16 cellular contexts compared by ENCODE assay signal in the genomic region with DNA sequence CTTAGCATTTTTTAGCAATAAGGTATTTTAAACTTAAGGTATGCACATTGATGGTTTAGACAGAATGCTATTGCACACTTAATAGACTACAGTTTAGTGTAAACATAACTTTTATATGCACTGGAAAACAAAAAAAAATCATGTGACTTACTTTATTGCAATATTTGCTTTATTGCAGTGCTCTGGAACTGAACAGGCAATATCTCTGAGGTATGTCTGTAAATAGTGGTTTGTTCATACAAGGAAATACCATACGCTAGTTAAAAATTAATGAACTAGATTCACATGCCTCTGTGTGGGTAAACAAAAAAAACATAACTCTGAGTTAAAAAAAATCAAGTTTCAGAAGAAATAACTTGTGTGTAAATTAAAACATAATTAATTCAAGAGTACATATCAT.
A peak's percentile ranks its signal among the peaks of the same experiment; 100 is the strongest.
DNase-seq lines count a peak whose midpoint lies in the region; ATAC-seq, FAIRE-seq and TF ChIP-seq lines count a peak whose summit lies in the region.
"Had no signal": no experiment of that assay in that cellular context is flagged by ENCODE, and none has a peak within 500 bp of the region (broad histone marks: within the 10 kb centered on the region; RNA-seq: fewer than 3 reads in every experiment).

No MANE protein-coding gene starts in this region.

- TF ChIP-seq POLR2A in A549 (IDR thresholded peaks at IDR 0.05; ENCODE audit: low read length) (no peak), GM12892 (IDR thresholded peaks at IDR 0.05; ENCODE audit: low read depth, low read length) (no peak)

- WGBS in A549 (ENCODE audit: missing lambda C conversion rate): 26% methylated on average over 1 of the region's 1 CpG
- WGBS in small intestine, 3 donors: 15 to 67% (median 46%) methylated on average over 1 of the region's 1 CpG

- POLR2A ChIA-PET in A549 (lab: Yijun Ruan, JAX): no interaction called here

- H3K4me3 ChIP-seq in A549 (no peak overlapping the region), small intestine (ENCODE audit: low read depth in 1 of 2, low read length in 2 of 2) (no peak overlapping the region), H7 (ENCODE audit: insufficient read depth, low read depth, low read length) (no peak overlapping the region)
- H3K4me3 ChIP-seq: BLaER1 had no signal

- FAIRE-seq in A549 (lab: Jason Lieb, UNC) (no peak), small intestine (lab: Jason Lieb, UNC) (peak; percentile 65), GM12892 (lab: Jason Lieb, UNC) (no peak)
- FAIRE-seq: HepG2 had no signal

- no peak overlapping the region for H3K27ac ChIP-seq in A549
- H3K27ac ChIP-seq in VCaP: peak overlapping the region; percentile 82
- no peak overlapping the region for H3K27ac ChIP-seq in small intestine (ENCODE audit: low read depth in 1 of 2, low read length in 1 of 2)
- H3K27ac ChIP-seq: 22Rv1, BLaER1 had no signal

- 0 out of 3 replicates have a peak overlapping the region, but pooled peaks have one; percentile 10 for H3K4me2 ChIP-seq in A549
- H3K4me2 ChIP-seq: BLaER1 had no signal

- no peak for TF ChIP-seq EP300 in A549 (IDR thresholded peaks at IDR 0.05)

- no peaks in the 10 kb centered on the region for H3K36me3 ChIP-seq in small intestine (ENCODE audit: control insufficient read depth in 2 of 2, insufficient read depth in 2 of 2, low read length in 2 of 2)
- no peaks in the 10 kb centered on the region for H3K36me3 ChIP-seq in H7 (replicated peaks; ENCODE audit: control insufficient read depth, insufficient read depth, low read length)
- H3K36me3 ChIP-seq: BLaER1 had no signal

- TF ChIP-seq CTCF in A549 (IDR thresholded peaks at IDR 0.05) (no peak), VCaP (conservative IDR thresholded peaks at IDR 0.05) (no peak)

- no peak for TF ChIP-seq RAD21 in A549 (conservative IDR thresholded peaks at IDR 0.05 in 1 of 2, IDR thresholded peaks at IDR 0.05 in 1 of 2)

- H3K27me3 ChIP-seq in small intestine (ENCODE audit: control insufficient read depth in 2 of 2, insufficient read depth in 2 of 2, low read length in 2 of 2) (no peaks in the 10 kb centered on the region), H7 (ENCODE audit: control insufficient read depth, insufficient read depth, low read length) (no peaks in the 10 kb centered on the region)
- H3K27me3 ChIP-seq: BLaER1 had no signal

- H3K9me3 ChIP-seq in A549 (no peaks in the 10 kb centered on the region), small intestine (ENCODE audit: control insufficient read depth, low read depth) (no peaks in the 10 kb centered on the region)

- DNase-seq in A549 (ENCODE audit: low read depth in 1 of 2, low spot score in 1 of 2) (no peak), kidney tubule cell (ENCODE audit: low spot score) (peak; percentile 4), small intestine (peak; percentile 48), GM19238 (ENCODE audit: insufficient read length, low spot score) (no peak), GM12892 (ENCODE audit: insufficient read length) (no peak), H7 (no peak)
- DNase-seq: CD4-positive, alpha-beta memory T cell; DMS153; DMS79; GDM1; GOT3; H9 had no signal

- CTCF ChIA-PET in A549 (lab: Yijun Ruan, JAX): no interaction called here

- H3K4me1 ChIP-seq in A549 (no peaks in the 10 kb centered on the region), small intestine (ENCODE audit: control insufficient read depth in 2 of 2, insufficient read depth in 1 of 2, low read depth in 1 of 2, low read length in 1 of 2) (no peaks in the 10 kb centered on the region)
- H3K4me1 ChIP-seq: BLaER1 had no signal

- no peak for ATAC-seq in A549
- ATAC-seq: HepG2 had no signal

TF ChIP-seq in A549, 52 proteins besides CTCF, POLR2A, EP300 and RAD21:
- TF ChIP-seq KDM5A (IDR thresholded peaks at IDR 0.05): no peak
- TF ChIP-seq EHMT2 (IDR thresholded peaks at IDR 0.05; ENCODE audit: low read depth): no peak
- TF ChIP-seq NPAS2 (CRISPR knock-in tag; IDR thresholded peaks at IDR 0.05; ENCODE audit: borderline replicate concordance): no peak
- no peak for TF ChIP-seq HOXB5 (CRISPR knock-in tag; IDR thresholded peaks at IDR 0.05)
- TF ChIP-seq SREBF2 (IDR thresholded peaks at IDR 0.05): no peak
- TF ChIP-seq, protein P1, sequence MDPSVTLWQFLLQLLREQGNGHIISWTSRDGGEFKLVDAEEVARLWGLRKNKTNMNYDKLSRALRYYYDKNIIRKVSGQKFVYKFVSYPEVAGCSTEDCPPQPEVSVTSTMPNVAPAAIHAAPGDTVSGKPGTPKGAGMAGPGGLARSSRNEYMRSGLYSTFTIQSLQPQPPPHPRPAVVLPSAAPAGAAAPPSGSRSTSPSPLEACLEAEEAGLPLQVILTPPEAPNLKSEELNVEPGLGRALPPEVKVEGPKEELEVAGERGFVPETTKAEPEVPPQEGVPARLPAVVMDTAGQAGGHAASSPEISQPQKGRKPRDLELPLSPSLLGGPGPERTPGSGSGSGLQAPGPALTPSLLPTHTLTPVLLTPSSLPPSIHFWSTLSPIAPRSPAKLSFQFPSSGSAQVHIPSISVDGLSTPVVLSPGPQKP (IDR thresholded peaks at IDR 0.05; ENCODE audit: low read depth, low read length): no peak
- TF ChIP-seq ZSCAN20 (CRISPR knock-in tag; IDR thresholded peaks at IDR 0.05): no peak
- no peak for TF ChIP-seq GATA3 (IDR thresholded peaks at IDR 0.05; ENCODE audit: borderline replicate concordance)
- TF ChIP-seq, protein P2, sequence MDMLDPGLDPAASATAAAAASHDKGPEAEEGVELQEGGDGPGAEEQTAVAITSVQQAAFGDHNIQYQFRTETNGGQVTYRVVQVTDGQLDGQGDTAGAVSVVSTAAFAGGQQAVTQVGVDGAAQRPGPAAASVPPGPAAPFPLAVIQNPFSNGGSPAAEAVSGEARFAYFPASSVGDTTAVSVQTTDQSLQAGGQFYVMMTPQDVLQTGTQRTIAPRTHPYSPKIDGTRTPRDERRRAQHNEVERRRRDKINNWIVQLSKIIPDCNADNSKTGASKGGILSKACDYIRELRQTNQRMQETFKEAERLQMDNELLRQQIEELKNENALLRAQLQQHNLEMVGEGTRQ (IDR thresholded peaks at IDR 0.05): no peak
- TF ChIP-seq KDM1A (IDR thresholded peaks at IDR 0.05; ENCODE audit: low read depth): no peak
- no peak for TF ChIP-seq RARB (CRISPR knock-in tag; IDR thresholded peaks at IDR 0.05)
- no peak for TF ChIP-seq HOXA7 (CRISPR knock-in tag; IDR thresholded peaks at IDR 0.05)

Comparison
In these comparisons a context has a peak if more than half of its experiments do, and no peak if none do; other contexts are left out.
1. DNase-seq: peak in kidney tubule cell (single experiment) and small intestine (single experiment); none in A549 (0 of 2), GM19238 (single experiment), GM12892 (single experiment) and H7 (single experiment).